ENCODE assay signal across 12 cellular contexts in the genomic region with DNA sequence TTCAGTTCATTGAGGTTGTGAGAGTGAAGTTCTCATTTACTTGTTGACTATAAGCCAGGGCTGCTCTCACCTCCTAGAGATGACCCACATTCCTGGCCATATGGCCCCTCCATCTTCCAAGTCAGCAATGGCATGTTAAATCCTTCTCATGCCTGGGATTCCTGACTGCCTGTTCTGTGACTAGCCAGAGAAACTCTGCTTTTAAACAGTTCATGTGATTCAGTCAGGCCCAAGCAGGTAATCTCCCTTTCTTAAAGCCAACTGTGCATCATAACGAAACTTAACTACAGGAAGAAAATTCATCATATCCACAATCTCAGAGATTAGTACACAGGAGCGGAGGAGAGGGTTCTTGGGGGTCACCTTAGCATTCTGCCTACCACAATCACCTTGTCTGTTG. TPM values are rescaled to one million over a fixed set of nuclear protein-coding genes. Genes with fewer than 3 reads are reported as not detected.
DNase-seq lines count a peak whose midpoint lies in the region; ATAC-seq and TF ChIP-seq lines count a peak whose summit lies in the region.
"Had no signal": no experiment of that assay in that cellular context is flagged by ENCODE, and none has a peak within 500 bp of the region (broad histone marks: within the 10 kb centered on the region; RNA-seq: fewer than 3 reads in every experiment).

No MANE protein-coding gene starts in this region.

- peaks cover 19% of the 10 kb centered on the region for H3K9me3 Mint-ChIP-seq in WTC11
- H3K9me3 Mint-ChIP-seq: nephron had no signal

- CTCF ChIA-PET in WTC11 (lab: Charles Lee): no interaction called here

- H3K4me3 Mint-ChIP-seq in WTC11: no peak overlapping the region
- H3K4me3 Mint-ChIP-seq: nephron had no signal

- no peak for TF ChIP-seq CTCF in WTC11 (IDR thresholded peaks at IDR 0.05)

- peak overlapping the region; percentile 18; the same call in 1 of the 2 replicates for H3K27ac Mint-ChIP-seq in WTC11
- H3K27ac Mint-ChIP-seq: nephron had no signal

- DNase-seq in EH (ENCODE audit: low read depth) (peak; percentile 24), WTC11 (ENCODE audit: low spot score) (no peak), kidney tubule cell (ENCODE audit: low spot score) (peak; percentile 66), hippocampal formation (lab: John Stamatoyannopoulos, UW) (no peak)
- DNase-seq: activated CD8-positive, alpha-beta memory T cell treated with anti-CD3 and anti-CD28 coated beads, Interleukin-2, amount 50 U/mL, for 4 hours; glutamatergic neuron; left cardiac atrium; NCI-H524 treated with DMSO at 0.1 percent for 48 hours had no signal

- H3K4me1 Mint-ChIP-seq in WTC11: peaks cover 22% of the 10 kb centered on the region
- H3K4me1 Mint-ChIP-seq: nephron had no signal

- H3K36me3 Mint-ChIP-seq in WTC11: peaks cover 13% of the 10 kb centered on the region

- POLR2A ChIA-PET in WTC11 (lab: Charles Lee): no interaction called here

- peak; percentile 23 for ATAC-seq in GM21723 (IDR thresholded peaks at IDR 0.05; ENCODE audit: unreplicated experiment)
- ATAC-seq in WTC11: peak; percentile 56
- ATAC-seq in HG03520 (IDR thresholded peaks at IDR 0.05; ENCODE audit: unreplicated experiment): no peak
- ATAC-seq in HG02840 (IDR thresholded peaks at IDR 0.05; ENCODE audit: low FRiP score, unreplicated experiment): no peak

- no peaks in the 10 kb centered on the region; the same call in 1 of the 2 replicates for H3K27me3 Mint-ChIP-seq in WTC11 (ENCODE audit: low read depth)

TF ChIP-seq in WTC11, 78 proteins besides CTCF, POLR2A, EP300 and RAD21:
- TF ChIP-seq, protein P1, sequence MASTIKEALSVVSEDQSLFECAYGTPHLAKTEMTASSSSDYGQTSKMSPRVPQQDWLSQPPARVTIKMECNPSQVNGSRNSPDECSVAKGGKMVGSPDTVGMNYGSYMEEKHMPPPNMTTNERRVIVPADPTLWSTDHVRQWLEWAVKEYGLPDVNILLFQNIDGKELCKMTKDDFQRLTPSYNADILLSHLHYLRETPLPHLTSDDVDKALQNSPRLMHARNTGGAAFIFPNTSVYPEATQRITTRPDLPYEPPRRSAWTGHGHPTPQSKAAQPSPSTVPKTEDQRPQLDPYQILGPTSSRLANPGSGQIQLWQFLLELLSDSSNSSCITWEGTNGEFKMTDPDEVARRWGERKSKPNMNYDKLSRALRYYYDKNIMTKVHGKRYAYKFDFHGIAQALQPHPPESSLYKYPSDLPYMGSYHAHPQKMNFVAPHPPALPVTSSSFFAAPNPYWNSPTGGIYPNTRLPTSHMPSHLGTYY (CRISPR knock-in tag; IDR thresholded peaks at IDR 0.05): no peak
- TF ChIP-seq, protein P2, sequence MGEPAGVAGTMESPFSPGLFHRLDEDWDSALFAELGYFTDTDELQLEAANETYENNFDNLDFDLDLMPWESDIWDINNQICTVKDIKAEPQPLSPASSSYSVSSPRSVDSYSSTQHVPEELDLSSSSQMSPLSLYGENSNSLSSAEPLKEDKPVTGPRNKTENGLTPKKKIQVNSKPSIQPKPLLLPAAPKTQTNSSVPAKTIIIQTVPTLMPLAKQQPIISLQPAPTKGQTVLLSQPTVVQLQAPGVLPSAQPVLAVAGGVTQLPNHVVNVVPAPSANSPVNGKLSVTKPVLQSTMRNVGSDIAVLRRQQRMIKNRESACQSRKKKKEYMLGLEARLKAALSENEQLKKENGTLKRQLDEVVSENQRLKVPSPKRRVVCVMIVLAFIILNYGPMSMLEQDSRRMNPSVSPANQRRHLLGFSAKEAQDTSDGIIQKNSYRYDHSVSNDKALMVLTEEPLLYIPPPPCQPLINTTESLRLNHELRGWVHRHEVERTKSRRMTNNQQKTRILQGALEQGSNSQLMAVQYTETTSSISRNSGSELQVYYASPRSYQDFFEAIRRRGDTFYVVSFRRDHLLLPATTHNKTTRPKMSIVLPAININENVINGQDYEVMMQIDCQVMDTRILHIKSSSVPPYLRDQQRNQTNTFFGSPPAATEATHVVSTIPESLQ (CRISPR knock-in tag; IDR thresholded peaks at IDR 0.05): no peak
- TF ChIP-seq FOXK1 (CRISPR knock-in tag; IDR thresholded peaks at IDR 0.05): no peak
- TF ChIP-seq IRF2 (CRISPR knock-in tag; IDR thresholded peaks at IDR 0.05; ENCODE audit: borderline replicate concordance, low read depth): no peak
- no peak for TF ChIP-seq ETV6 (CRISPR knock-in tag; IDR thresholded peaks at IDR 0.05)
- no peak for TF ChIP-seq NR3C1 (CRISPR knock-in tag; conservative IDR thresholded peaks at IDR 0.05; ENCODE audit: low read depth)
- TF ChIP-seq FOXP1 (CRISPR knock-in tag; IDR thresholded peaks at IDR 0.05; ENCODE audit: borderline replicate concordance): no peak
- TF ChIP-seq TEAD1 (CRISPR knock-in tag; IDR thresholded peaks at IDR 0.05): no peak
- no peak for TF ChIP-seq NFATC4 (CRISPR knock-in tag; IDR thresholded peaks at IDR 0.05)
- no peak for TF ChIP-seq CREB1 (CRISPR knock-in tag; IDR thresholded peaks at IDR 0.05)
- TF ChIP-seq, protein P3, sequence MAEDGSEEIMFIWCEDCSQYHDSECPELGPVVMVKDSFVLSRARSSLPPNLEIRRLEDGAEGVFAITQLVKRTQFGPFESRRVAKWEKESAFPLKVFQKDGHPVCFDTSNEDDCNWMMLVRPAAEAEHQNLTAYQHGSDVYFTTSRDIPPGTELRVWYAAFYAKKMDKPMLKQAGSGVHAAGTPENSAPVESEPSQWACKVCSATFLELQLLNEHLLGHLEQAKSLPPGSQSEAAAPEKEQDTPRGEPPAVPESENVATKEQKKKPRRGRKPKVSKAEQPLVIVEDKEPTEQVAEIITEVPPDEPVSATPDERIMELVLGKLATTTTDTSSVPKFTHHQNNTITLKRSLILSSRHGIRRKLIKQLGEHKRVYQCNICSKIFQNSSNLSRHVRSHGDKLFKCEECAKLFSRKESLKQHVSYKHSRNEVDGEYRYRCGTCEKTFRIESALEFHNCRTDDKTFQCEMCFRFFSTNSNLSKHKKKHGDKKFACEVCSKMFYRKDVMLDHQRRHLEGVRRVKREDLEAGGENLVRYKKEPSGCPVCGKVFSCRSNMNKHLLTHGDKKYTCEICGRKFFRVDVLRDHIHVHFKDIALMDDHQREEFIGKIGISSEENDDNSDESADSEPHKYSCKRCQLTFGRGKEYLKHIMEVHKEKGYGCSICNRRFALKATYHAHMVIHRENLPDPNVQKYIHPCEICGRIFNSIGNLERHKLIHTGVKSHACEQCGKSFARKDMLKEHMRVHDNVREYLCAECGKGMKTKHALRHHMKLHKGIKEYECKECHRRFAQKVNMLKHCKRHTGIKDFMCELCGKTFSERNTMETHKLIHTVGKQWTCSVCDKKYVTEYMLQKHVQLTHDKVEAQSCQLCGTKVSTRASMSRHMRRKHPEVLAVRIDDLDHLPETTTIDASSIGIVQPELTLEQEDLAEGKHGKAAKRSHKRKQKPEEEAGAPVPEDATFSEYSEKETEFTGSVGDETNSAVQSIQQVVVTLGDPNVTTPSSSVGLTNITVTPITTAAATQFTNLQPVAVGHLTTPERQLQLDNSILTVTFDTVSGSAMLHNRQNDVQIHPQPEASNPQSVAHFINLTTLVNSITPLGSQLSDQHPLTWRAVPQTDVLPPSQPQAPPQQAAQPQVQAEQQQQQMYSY (CRISPR knock-in tag; IDR thresholded peaks at IDR 0.05): no peak

RNA-seq across cellular contexts. Expression of gene DPP4, which starts 11.5 kb away (rescaled TPM):
- total RNA-seq in WTC11 (2021): 2.7 to 3.6 TPM (median 2.7 TPM) in 3 replicates

Comparison
In these comparisons a context has a peak if more than half of its experiments do, and no peak if none do; other contexts are left out.
1. DNase-seq: peak in EH (single experiment) and kidney tubule cell (single experiment); none in WTC11 (single experiment) and hippocampal formation (0 of 2).
2. ATAC-seq: peak in GM21723 (single experiment) and WTC11 (single experiment); none in HG03520 (single experiment) and HG02840 (single experiment).